Comparison of ENCODE assay signal across 8 cellular contexts in the genomic region with DNA sequence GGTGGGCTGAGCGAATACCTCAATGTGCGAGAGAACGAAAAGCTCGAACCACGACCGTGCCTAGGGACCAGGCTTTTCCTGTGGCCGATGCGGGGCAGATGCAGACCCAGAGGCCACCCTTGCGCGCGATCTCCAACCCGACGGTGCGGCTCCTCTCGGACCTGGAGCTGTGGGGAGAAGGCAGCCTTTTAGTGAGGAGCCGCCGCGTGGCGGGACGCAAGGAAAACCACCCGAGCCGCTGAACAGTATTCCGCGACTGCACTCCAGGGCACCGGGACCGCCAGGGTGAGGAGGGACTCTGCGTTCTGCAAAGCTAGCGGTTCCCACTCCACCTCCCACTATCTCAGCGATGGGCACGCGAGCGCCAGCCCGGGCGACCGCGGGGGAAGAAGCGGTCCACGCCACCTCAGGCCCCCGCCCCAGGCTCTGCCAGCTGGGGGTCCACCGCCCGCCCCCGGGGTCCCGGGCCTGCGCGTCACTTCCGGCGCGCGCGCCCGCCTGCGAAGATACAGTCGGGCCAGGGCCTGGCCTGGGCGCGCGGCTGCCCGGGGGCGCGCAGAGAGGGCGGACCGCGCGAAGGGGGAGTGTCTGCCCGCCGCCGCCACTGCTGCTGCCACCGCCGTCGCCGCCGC.
DNase-seq lines count a peak whose midpoint lies in the region; ATAC-seq and TF ChIP-seq lines count a peak whose summit lies in the region.

No MANE protein-coding gene starts in this region.

- intact Hi-C loops in Panc1 (cut with micrococcal nuclease; ENCODE audit: unreplicated experiment) = loop anchor here (10.0 kb wide), 1 partner anchor 83 kb away; the partner anchor contains the start of gene TTLL7

- H3K36me3 Mint-ChIP-seq in natural killer cell treated with Interleukin-12 subunit alpha and Interleukin-12 subunit beta and Interleukin-15 and Interleukin-18, amount 100 ng/mL, for 72 hours = no peaks in the 10 kb centered on the region

- peak; percentile 96 for ATAC-seq in GM21515 (IDR thresholded peaks at IDR 0.05; ENCODE audit: unreplicated experiment)
- peak; percentile 98 for ATAC-seq in Panc1
- peak; percentile 97 to 98 for ATAC-seq in natural killer cell treated with Interleukin-12 subunit alpha and Interleukin-12 subunit beta and Interleukin-15 and Interleukin-18, amount 100 ng/mL, for 72 hours
- peak; percentile 94 for ATAC-seq in stimulated activated naive CD8-positive, alpha-beta T cell treated with anti-CD3 and anti-CD28 coated beads, Interleukin-15, Interleukin-2, amounts not matched to agents 100 U/mL and 50 U/mL, for 24 hours

- peak overlapping the region; percentile 86 to 88 for H3K4me3 ChIP-seq in Panc1 (ENCODE audit: low read depth in 2 of 2, low read length in 2 of 2)
- H3K4me3 ChIP-seq in fibroblast of mammary gland (ENCODE audit: control insufficient read depth, low read depth, low read length) = peak overlapping the region; percentile 79

- H3K27me3 Mint-ChIP-seq in natural killer cell treated with Interleukin-12 subunit alpha and Interleukin-12 subunit beta and Interleukin-15 and Interleukin-18, amount 100 ng/mL, for 72 hours = no peaks in the 10 kb centered on the region

- H3K9me3 ChIP-seq in Panc1 (ENCODE audit: control insufficient read depth, insufficient read depth, low read depth, low read length) = no peaks in the 10 kb centered on the region

- H3K36me3 ChIP-seq in Panc1 (ENCODE audit: control insufficient read depth, insufficient read depth, low read length) = peaks cover 5% of the 10 kb centered on the region; the same call in 1 of the 2 replicates

- DNase-seq in DMS153 (lab: John Stamatoyannopoulos, UW) = peak; percentile 53
- DNase-seq in HuH-7 (ENCODE audit: low spot score) = peak; percentile 87
- no peak for DNase-seq in Panc1 (ENCODE audit: low read depth, low spot score)
- DNase-seq in activated T-helper 1 cell treated with anti-CD3 and anti-CD28 coated beads, Interleukin-2, amount 50 U/mL, for 16 hours (ENCODE audit: low read depth in 1 of 2, low spot score in 1 of 2) = peak; percentile 30 to 54
- peak; percentile 55 for DNase-seq in fibroblast of mammary gland (ENCODE audit: low read depth)
- peak; percentile 84 for DNase-seq in natural killer cell treated with Interleukin-12 subunit alpha and Interleukin-12 subunit beta and Interleukin-15 and Interleukin-18, amount 100 ng/mL, for 72 hours (ENCODE audit: low spot score)
- peak; percentile 85 for DNase-seq in stimulated activated naive CD8-positive, alpha-beta T cell treated with anti-CD3 and anti-CD28 coated beads, Interleukin-15, Interleukin-2, amounts not matched to agents 100 U/mL and 50 U/mL, for 24 hours

- H3K27ac ChIP-seq in Panc1 (ENCODE audit: low read length) = peak overlapping the region; percentile 97

- no peaks in the 10 kb centered on the region for H3K27me3 ChIP-seq in Panc1 (ENCODE audit: control insufficient read depth, insufficient read depth, low read length)

- H3K9me3 Mint-ChIP-seq in natural killer cell treated with Interleukin-12 subunit alpha and Interleukin-12 subunit beta and Interleukin-15 and Interleukin-18, amount 100 ng/mL, for 72 hours = no peaks in the 10 kb centered on the region

- H3K4me3 Mint-ChIP-seq in natural killer cell treated with Interleukin-12 subunit alpha and Interleukin-12 subunit beta and Interleukin-15 and Interleukin-18, amount 100 ng/mL, for 72 hours = peak overlapping the region; percentile 87

- BruUV-seq in Panc1 (replicated peaks; lab: Mats Ljungman, UMichigan) = no TSS peak

- TF ChIP-seq CTCF in Panc1 (IDR thresholded peaks at IDR 0.05) = no peak
- TF ChIP-seq CTCF in fibroblast of mammary gland (conservative IDR thresholded peaks at IDR 0.05; ENCODE audit: control insufficient read depth, insufficient read depth, low read depth, low read length) = no peak

- H3K4me1 ChIP-seq in Panc1 (ENCODE audit: control insufficient read depth, insufficient read depth, low read length) = peaks cover 20% of the 10 kb centered on the region

- peak overlapping the region; percentile 81 to 84 for H3K27ac Mint-ChIP-seq in natural killer cell treated with Interleukin-12 subunit alpha and Interleukin-12 subunit beta and Interleukin-15 and Interleukin-18, amount 100 ng/mL, for 72 hours

- in situ Hi-C loops in Panc1 (cut with HindIII; ENCODE audit: low pct_unique_long_range_greater_than_20kb, low sequenced_read_pairs) = no loop called here

- POLR2A ChIA-PET in Panc1 (lab: Charles Lee) = interaction anchor here (0.6 kb wide), 1 partner anchor 57 kb away, joined by 3 read pairs; no protein-coding TSS in a partner anchor

- CTCF ChIA-PET in Panc1 (lab: Charles Lee) = no interaction called here

- peaks cover 9 to 14% of the 10 kb centered on the region in 2 donors for H3K4me1 Mint-ChIP-seq in natural killer cell treated with Interleukin-12 subunit alpha and Interleukin-12 subunit beta and Interleukin-15 and Interleukin-18, amount 100 ng/mL, for 72 hours (ENCODE audit: low read depth in 2 of 2)
